ENCODE assay signal across 16 cellular contexts in genomic region chr9:94687451-94687850, GRCh38. TPM values are rescaled to one million over a fixed set of nuclear protein-coding genes. Genes with fewer than 3 reads are reported as not detected.
"Had no signal": no experiment of that assay in that cellular context is flagged by ENCODE, and none has a peak within 500 bp of the region (broad histone marks: within the 10 kb centered on the region; RNA-seq: fewer than 3 reads in every experiment).

No MANE protein-coding gene starts in this region.

- H3K27ac Mint-ChIP-seq: activated CD4-positive, alpha-beta memory T cell treated with anti-CD3 and anti-CD28 coated beads for 36 hours; activated T-cell treated with anti-CD3 and anti-CD28 coated beads, Interleukin-2, amount 50 U/mL, for 24 hours had no signal

- H3K4me3 Mint-ChIP-seq: activated CD4-positive, alpha-beta memory T cell treated with anti-CD3 and anti-CD28 coated beads for 36 hours; activated T-cell treated with anti-CD3 and anti-CD28 coated beads, Interleukin-2, amount 50 U/mL, for 24 hours; neural crest cell; stimulated activated naive CD8-positive, alpha-beta T cell treated with anti-CD3 and anti-CD28 coated beads, Interleukin-15, amount 100 ng/mL, for 72 hours had no signal

- H3K4me1 Mint-ChIP-seq: neural crest cell; stimulated activated naive CD8-positive, alpha-beta T cell treated with anti-CD3 and anti-CD28 coated beads, Interleukin-15, amount 100 ng/mL, for 72 hours had no signal

- DNase-seq: activated CD4-positive, alpha-beta memory T cell treated with anti-CD3 and anti-CD28 coated beads for 36 hours; activated CD4-positive, alpha-beta T cell treated with anti-CD3 and anti-CD28 coated beads for 1 hour; activated effector memory CD4-positive, alpha-beta T cell treated with Interleukin-2 at 50 U/mL for 16 hours; activated naive CD4-positive, alpha-beta T cell treated with anti-CD3 and anti-CD28 coated beads, Interleukin-2, amount 50 U/mL, for 16 hours; activated T-cell treated with anti-CD3 and anti-CD28 coated beads, Interleukin-2, amount 50 U/mL, for 24 hours; dorsolateral prefrontal cortex; midbrain; sigmoid colon; spleen; stimulated activated naive CD8-positive, alpha-beta T cell treated with anti-CD3 and anti-CD28 coated beads, Interleukin-15, amount 100 ng/mL, for 72 hours; upper lobe of left lung had no signal

- H3K36me3 Mint-ChIP-seq: activated CD4-positive, alpha-beta memory T cell treated with anti-CD3 and anti-CD28 coated beads for 36 hours had no signal

- H3K9me3 Mint-ChIP-seq: activated CD4-positive, alpha-beta memory T cell treated with anti-CD3 and anti-CD28 coated beads for 36 hours; activated T-cell treated with anti-CD3 and anti-CD28 coated beads, Interleukin-2, amount 50 U/mL, for 24 hours; neural crest cell; stimulated activated naive CD8-positive, alpha-beta T cell treated with anti-CD3 and anti-CD28 coated beads, Interleukin-15, amount 100 ng/mL, for 72 hours had no signal

- H3K27me3 Mint-ChIP-seq: activated CD4-positive, alpha-beta memory T cell treated with anti-CD3 and anti-CD28 coated beads for 36 hours had no signal

- ATAC-seq: gastroesophageal sphincter; stimulated activated naive CD8-positive, alpha-beta T cell treated with anti-CD3 and anti-CD28 coated beads, Interleukin-15, amount 100 ng/mL, for 72 hours had no signal

RNA-seq across cellular contexts. Expression of gene FBP1, which starts 48.1 kb away (rescaled TPM):
- total RNA-seq: lung microvascular endothelial cell, osteocyte, temporal lobe had no signal
